ENCODE assay signal across 17 cellular contexts in genomic region chr1:6811587-6811986, GRCh38.
"Had no signal": no experiment of that assay in that cellular context is flagged by ENCODE, and none has a peak within 500 bp of the region (broad histone marks: within the 10 kb centered on the region; RNA-seq: fewer than 3 reads in every experiment).

No MANE protein-coding gene starts in this region.

- H3K36me3 Mint-ChIP-seq: activated naive CD4-positive, alpha-beta T cell treated with anti-CD3 and anti-CD28 coated beads, Interleukin-2, amount 50 U/mL, for 72 hours; natural killer cell treated with Interleukin-12 subunit alpha and Interleukin-12 subunit beta and Interleukin-15 and Interleukin-18, amount 100 ng/mL, for 72 hours had no signal

- H3K27ac ChIP-seq: lower lobe of right lung, WERI-Rb-1 had no signal

- H3K9me3 ChIP-seq: lower lobe of right lung had no signal

- H3K27me3 Mint-ChIP-seq: natural killer cell treated with Interleukin-12 subunit alpha and Interleukin-12 subunit beta and Interleukin-15 and Interleukin-18, amount 100 ng/mL, for 72 hours; type B pancreatic cell had no signal

- ATAC-seq: activated naive CD4-positive, alpha-beta T cell treated with anti-CD3 and anti-CD28 coated beads, Interleukin-2, amount 50 U/mL, for 72 hours; lower lobe of right lung; natural killer cell treated with Interleukin-12 subunit alpha and Interleukin-12 subunit beta and Interleukin-15 and Interleukin-18, amount 100 ng/mL, for 72 hours had no signal

- H3K4me3 ChIP-seq: lower lobe of right lung had no signal

- H3K27ac Mint-ChIP-seq: activated naive CD4-positive, alpha-beta T cell treated with anti-CD3 and anti-CD28 coated beads, Interleukin-2, amount 50 U/mL, for 72 hours; natural killer cell treated with Interleukin-12 subunit alpha and Interleukin-12 subunit beta and Interleukin-15 and Interleukin-18, amount 100 ng/mL, for 72 hours; type B pancreatic cell had no signal

- DNase-seq: activated CD4-positive, alpha-beta T cell treated with anti-CD3 and anti-CD28 coated beads, Interleukin-2, amount 50 U/mL, for 48 hours; activated gamma-delta T cell treated with Interleukin-2 at 50 U/mL for 16 hours; amniotic stem cell; central memory CD4-positive, alpha-beta T cell; kidney glomerular epithelial cell; lower lobe of right lung; nucleus accumbens; posterior cingulate gyrus; stimulated activated CD4-positive, alpha-beta T cell treated with anti-CD3 and anti-CD28 coated beads, Interleukin-12 subunit alpha, Interleukin-12 subunit beta, amount 100 ng/mL, for 4 hours; stimulated activated CD4-positive, alpha-beta T cell treated with anti-CD3 and anti-CD28 coated beads, Interleukin-1b, Interleukin-23, amount 100 ng/mL, for 48 hours; stimulated activated naive CD4-positive, alpha-beta T cell treated with Interleukin-2 at 50 U/mL for 16 hours; SW 1271; T-helper 2 cell; WERI-Rb-1 had no signal

- H3K9me3 Mint-ChIP-seq: activated naive CD4-positive, alpha-beta T cell treated with anti-CD3 and anti-CD28 coated beads, Interleukin-2, amount 50 U/mL, for 72 hours; natural killer cell treated with Interleukin-12 subunit alpha and Interleukin-12 subunit beta and Interleukin-15 and Interleukin-18, amount 100 ng/mL, for 72 hours; type B pancreatic cell had no signal

- H3K36me3 ChIP-seq: lower lobe of right lung had no signal

- H3K4me3 Mint-ChIP-seq: natural killer cell treated with Interleukin-12 subunit alpha and Interleukin-12 subunit beta and Interleukin-15 and Interleukin-18, amount 100 ng/mL, for 72 hours; type B pancreatic cell had no signal
